ENCODE assay signal across 8 cellular contexts in genomic region chr16:19523559-19524355, GRCh38. TPM values are rescaled to one million over a fixed set of nuclear protein-coding genes. Genes with fewer than 3 reads are reported as not detected.
DNase-seq lines count a peak whose midpoint lies in the region; ATAC-seq and TF ChIP-seq lines count a peak whose summit lies in the region.

TSS of gene CCP110 (plus strand) at chr16:19523942. CDS start at chr16:19527882, 3,940 bp downstream.

- H3K4me1 Mint-ChIP-seq in T-helper 1 cell treated with Interleukin-12 subunit alpha and Interleukin-12 subunit beta and Interleukin-4 antibody, amounts not matched to agents 30 μg/mL and 1 μg/mL, for 36 hours (ENCODE audit: low read depth), result peaks cover 49% of the 10 kb centered on the region
- peaks cover 30% of the 10 kb centered on the region for H3K4me1 Mint-ChIP-seq in type B pancreatic cell (ENCODE audit: unreplicated experiment)

- H3K4me3 Mint-ChIP-seq in T-helper 1 cell treated with Interleukin-12 subunit alpha and Interleukin-12 subunit beta and Interleukin-4 antibody, amounts not matched to agents 30 μg/mL and 1 μg/mL, for 36 hours, result peak within 1 kb of the TSS; percentile 95
- peak within 1 kb of the TSS; percentile 99 for H3K4me3 Mint-ChIP-seq in type B pancreatic cell

- in situ Hi-C loops in GM13976 (cut with MboI; ENCODE audit: low sequenced_read_pairs, unreplicated experiment), result no loop called here

- DNase-seq in GM13976 (ENCODE audit: low spot score) (peak; percentile 93), NCI-H1694 (lab: John Stamatoyannopoulos, UW) (peak; percentile 91), amniotic stem cell (lab: John Stamatoyannopoulos, UW) (peak; percentile 94), left cardiac atrium (peak; percentile 98), posterior cingulate gyrus (peak; percentile 98 to 100 (median 99)), type B pancreatic cell (ENCODE audit: extremely low spot score, unreplicated experiment) (peak; percentile 95)

- peak; percentile 71 for ATAC-seq in HG02884 (IDR thresholded peaks at IDR 0.05; ENCODE audit: unreplicated experiment)
- ATAC-seq in left cardiac atrium, result peak; percentile 92 to 93

- H3K9me3 Mint-ChIP-seq in T-helper 1 cell treated with Interleukin-12 subunit alpha and Interleukin-12 subunit beta and Interleukin-4 antibody, amounts not matched to agents 30 μg/mL and 1 μg/mL, for 36 hours, result no peaks in the 10 kb centered on the region
- H3K9me3 Mint-ChIP-seq in type B pancreatic cell, result no peaks in the 10 kb centered on the region

- TF ChIP-seq CTCF in GM13976 (IDR thresholded peaks at IDR 0.05; ENCODE audit: borderline replicate concordance, control extremely low read depth, extremely low read depth, insufficient read depth, missing control alignments) (no peak), type B pancreatic cell (conservative IDR thresholded peaks at IDR 0.05) (no peak)

- H3K27ac Mint-ChIP-seq in T-helper 1 cell treated with Interleukin-12 subunit alpha and Interleukin-12 subunit beta and Interleukin-4 antibody, amounts not matched to agents 30 μg/mL and 1 μg/mL, for 36 hours, result peak within 1 kb of the TSS; percentile 93
- peak within 1 kb of the TSS; percentile 93 for H3K27ac Mint-ChIP-seq in type B pancreatic cell

- H3K27me3 Mint-ChIP-seq in T-helper 1 cell treated with Interleukin-12 subunit alpha and Interleukin-12 subunit beta and Interleukin-4 antibody, amounts not matched to agents 30 μg/mL and 1 μg/mL, for 36 hours (ENCODE audit: low read depth), result no peaks in the 10 kb centered on the region
- H3K27me3 Mint-ChIP-seq in type B pancreatic cell, result no peaks in the 10 kb centered on the region

- peaks cover 6% of the 10 kb centered on the region for H3K36me3 Mint-ChIP-seq in T-helper 1 cell treated with Interleukin-12 subunit alpha and Interleukin-12 subunit beta and Interleukin-4 antibody, amounts not matched to agents 30 μg/mL and 1 μg/mL, for 36 hours (ENCODE audit: low read depth)
- peaks cover 5% of the 10 kb centered on the region for H3K36me3 Mint-ChIP-seq in type B pancreatic cell

- intact Hi-C loops in left cardiac atrium (cut with DNase I), result no loop called here
- intact Hi-C loops in posterior cingulate gyrus (cut with DNase I), result loop anchor here (1.0 kb wide), 1 partner anchor 32 kb away; the partner anchor contains the start of gene VPS35L

RNA-seq across cellular contexts. Expression of gene CCP110, which starts in this region (rescaled TPM):
- total RNA-seq in left cardiac atrium, result 1 to 10 TPM; 7.9 to 9.3 TPM
- total RNA-seq in type B pancreatic cell (ENCODE audit: low replicate concordance), result 14.7 and 29.1 TPM in 2 replicates

Comparison
In these comparisons a context has a peak if more than half of its experiments do, and no peak if none do; other contexts are left out.
1. Peak in every context shown above with its lines: DNase-seq and ATAC-seq.